ENCODE assay signal across 8 cellular contexts in genomic region chr2:118186110-118186857, GRCh38.
DNase-seq lines count a peak whose midpoint lies in the region; ATAC-seq and TF ChIP-seq lines count a peak whose summit lies in the region.

No MANE protein-coding gene starts in this region.

- peak; percentile 19 for TF ChIP-seq CTCF in epithelial cell of esophagus (IDR thresholded peaks at IDR 0.05; ENCODE audit: insufficient read depth, low read depth, low read length, missing control alignments)

- ATAC-seq in GM19467 (IDR thresholded peaks at IDR 0.05; ENCODE audit: unreplicated experiment), result peak; percentile 86

- DNase-seq in COR-L47 (lab: John Stamatoyannopoulos, UW) (peak; percentile 86), HPDE6-E6E7 (ENCODE audit: extremely low spot score) (peak; percentile 76), NOMO-1 treated with DMSO at 0.1 percent for 48 hours (lab: John Stamatoyannopoulos, UW; ENCODE audit: unreplicated experiment) (peak; percentile 79), epithelial cell of esophagus (ENCODE audit: low read depth) (peak; percentile 80), mucosa of gallbladder (ENCODE audit: low spot score) (peak; percentile 88)
- DNase-seq in activated CD8-positive, alpha-beta memory T cell treated with anti-CD3 and anti-CD28 coated beads, Interleukin-2, amount 50 U/mL, for 48 hours, result peak; percentile 92
- peak; percentile 86 for DNase-seq in stimulated activated CD8-positive, alpha-beta memory T cell treated with anti-CD3 and anti-CD28 coated beads, Interleukin-4, amount 100 ng/mL, for 24 hours (ENCODE audit: low read depth)

- peak overlapping the region; percentile 68 for H3K4me3 ChIP-seq in epithelial cell of esophagus (ENCODE audit: low read length)

Comparison
In these comparisons a context has a peak if more than half of its experiments do, and no peak if none do; other contexts are left out.
1. Peak in every context shown above with its lines: DNase-seq, ATAC-seq and H3K4me3 ChIP-seq.